In the genomic region with DNA sequence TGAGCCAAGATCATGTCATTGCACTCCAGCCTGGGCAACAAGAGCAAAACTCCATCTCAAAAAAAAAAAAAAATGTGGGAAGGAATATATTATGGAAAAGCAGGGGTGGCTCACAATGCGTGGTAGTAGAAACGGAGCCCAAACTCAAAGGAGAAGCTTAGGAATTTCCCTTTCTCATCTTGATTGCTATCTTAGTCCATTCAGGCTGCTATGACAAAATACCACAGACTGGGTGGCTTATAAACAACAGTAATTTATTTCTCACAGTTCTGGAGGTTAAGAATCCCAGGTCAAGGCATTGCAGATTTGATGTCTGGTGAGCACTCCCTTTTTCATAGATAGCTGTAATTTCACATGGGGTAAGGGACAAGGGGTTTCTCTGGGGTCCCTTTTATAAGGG, we compare ENCODE assay signal across 1 cellular context.
TF ChIP-seq lines count a peak whose summit lies in the region.

No MANE protein-coding gene starts in this region.

TF ChIP-seq in HepG2, 621 proteins besides CTCF, POLR2A, EP300 and RAD21:
- no peak for TF ChIP-seq ZNF816 (CRISPR knock-in tag; IDR thresholded peaks at IDR 0.05; ENCODE audit: borderline replicate concordance)
